ENCODE assay signal across 8 cellular contexts in the genomic region with DNA sequence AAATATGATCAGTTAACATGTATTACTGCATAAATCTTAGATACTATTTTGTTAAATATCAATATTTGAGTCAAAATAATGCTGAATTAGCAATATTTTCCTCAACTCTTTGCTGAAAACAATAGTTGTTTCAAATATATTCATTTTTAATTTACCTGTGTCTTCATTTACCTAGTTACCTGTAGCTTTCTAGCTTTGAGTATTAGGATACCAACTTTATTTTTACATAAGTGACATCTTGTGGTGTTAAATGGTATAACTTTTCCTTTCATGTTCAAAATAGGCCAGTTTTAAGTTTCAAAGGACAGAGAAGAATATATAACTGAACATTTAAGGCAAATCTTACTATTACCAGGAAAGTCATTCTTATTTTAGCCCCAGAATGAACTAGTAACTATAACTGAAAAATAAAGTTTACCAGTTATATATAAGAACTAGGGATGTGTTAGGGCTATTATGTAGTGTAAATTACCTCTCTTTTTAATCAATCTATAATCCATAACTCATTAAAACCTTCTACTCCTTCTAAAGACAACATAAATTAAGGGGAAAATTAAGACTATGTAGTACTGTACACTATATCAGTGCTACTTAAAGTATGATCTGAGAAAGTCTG. TPM values are rescaled to one million over a fixed set of nuclear protein-coding genes. Genes with fewer than 3 reads are reported as not detected.
DNase-seq lines count a peak whose midpoint lies in the region; ATAC-seq lines count a peak whose summit lies in the region.

No MANE protein-coding gene starts in this region.

- CTCF ChIA-PET in naive thymus-derived CD4-positive, alpha-beta T cell (lab: Charles Lee) = interaction anchor here (1.7 kb wide), 1 partner anchor 709 kb away, joined by 4 read pairs; no protein-coding TSS in a partner anchor
- CTCF ChIA-PET in activated CD4-positive, alpha-beta memory T cell treated with anti-CD3 and anti-CD28 coated beads for 36 hours (lab: Charles Lee) = interaction anchor here (0.8 to 2.1 kb wide), 4 partner anchors 15 to 1132 kb away, joined by 3 to 7 read pairs (median 3); no protein-coding TSS in a partner anchor

- no peak overlapping the region for H3K27ac Mint-ChIP-seq in naive thymus-derived CD4-positive, alpha-beta T cell
- no peak overlapping the region for H3K27ac Mint-ChIP-seq in activated CD4-positive, alpha-beta memory T cell treated with anti-CD3 and anti-CD28 coated beads for 36 hours

- peaks cover 9% of the 10 kb centered on the region for H3K4me1 ChIP-seq in Karpas-422 (ENCODE audit: low read length)
- no peaks in the 10 kb centered on the region for H3K4me1 ChIP-seq in naive thymus-derived CD4-positive, alpha-beta T cell (ENCODE audit: control insufficient read depth in 2 of 2, insufficient read depth in 2 of 2, low read length in 2 of 2)

- peak; percentile 76 for ATAC-seq in naive thymus-derived CD4-positive, alpha-beta T cell
- ATAC-seq in GM21786 (IDR thresholded peaks at IDR 0.05; ENCODE audit: unreplicated experiment) (no peak), GM21825 (IDR thresholded peaks at IDR 0.05; ENCODE audit: unreplicated experiment) (no peak)

- no peaks in the 10 kb centered on the region for H3K9me2 ChIP-seq in Karpas-422 (replicated peaks; ENCODE audit: insufficient read depth, low read length)

- peaks cover 6 to 26% (median 13%) of the 10 kb centered on the region in 5 donors for H3K36me3 Mint-ChIP-seq in naive thymus-derived CD4-positive, alpha-beta T cell
- peaks cover 17% of the 10 kb centered on the region for H3K36me3 Mint-ChIP-seq in activated CD4-positive, alpha-beta memory T cell treated with anti-CD3 and anti-CD28 coated beads for 36 hours

- no peak overlapping the region for H2AFZ ChIP-seq in Karpas-422 (ENCODE audit: low read length)

- no peak overlapping the region for H3K4me2 ChIP-seq in Karpas-422 (ENCODE audit: low read depth, low read length, poor library complexity, severe bottlenecking)

- peaks cover 20% of the 10 kb centered on the region; the same call in 1 of the 2 replicates for H4K20me1 ChIP-seq in Karpas-422 (ENCODE audit: insufficient read depth, low read depth, low read length)

- POLR2A ChIA-PET in naive thymus-derived CD4-positive, alpha-beta T cell (lab: Charles Lee) = no interaction called here
- POLR2A ChIA-PET in activated CD4-positive, alpha-beta memory T cell treated with anti-CD3 and anti-CD28 coated beads for 36 hours (lab: Charles Lee) = no interaction called here

- intact Hi-C loops in naive thymus-derived CD4-positive, alpha-beta T cell (cut with micrococcal nuclease) = loop anchor here (1.0 to 10.0 kb wide), 6 partner anchors 26 to 1204 kb away; partner anchors contain the start of gene AP3B1 (in 1 of the 2)
- intact Hi-C loops in activated CD4-positive, alpha-beta memory T cell treated with anti-CD3 and anti-CD28 coated beads for 36 hours (cut with micrococcal nuclease) = no loop called here

- no peak overlapping the region for H3K27ac ChIP-seq in Karpas-422 (ENCODE audit: low read length)
- H3K27ac ChIP-seq in naive thymus-derived CD4-positive, alpha-beta T cell (ENCODE audit: low read depth, low read length) = no peak overlapping the region

- in situ Hi-C loops in T47D (cut with HindIII; ENCODE audit: low pct_unique_long_range_greater_than_20kb, low sequenced_read_pairs) = no loop called here

- H3K36me3 ChIP-seq in Karpas-422 (ENCODE audit: insufficient read depth, low read length) = no peaks in the 10 kb centered on the region
- peaks cover 0 to 10% (median 5%) of the 10 kb centered on the region in 3 experiments for H3K36me3 ChIP-seq in naive thymus-derived CD4-positive, alpha-beta T cell (ENCODE audit: control insufficient read depth in 2 of 3, insufficient read depth in 3 of 3, low read length in 3 of 3)

- H3K4me3 Mint-ChIP-seq in naive thymus-derived CD4-positive, alpha-beta T cell = no peak overlapping the region
- H3K4me3 Mint-ChIP-seq in activated CD4-positive, alpha-beta memory T cell treated with anti-CD3 and anti-CD28 coated beads for 36 hours = no peak overlapping the region

- DNase-seq in EH (ENCODE audit: low read depth) = peak; percentile 13
- peak; percentile 64 for DNase-seq in Karpas-422
- peak; percentile 10 to 25 for DNase-seq in T47D (ENCODE audit: low read depth in 1 of 2, low spot score in 1 of 2)
- peak in 4 of 9 donors; percentile 15 to 26 (median 19) for DNase-seq in naive thymus-derived CD4-positive, alpha-beta T cell
- DNase-seq in activated CD4-positive, alpha-beta memory T cell treated with anti-CD3 and anti-CD28 coated beads for 36 hours = no peak
- DNase-seq in GOT3 (lab: John Stamatoyannopoulos, UW) = no peak

- no peaks in the 10 kb centered on the region for H3K27me3 Mint-ChIP-seq in naive thymus-derived CD4-positive, alpha-beta T cell
- H3K27me3 Mint-ChIP-seq in activated CD4-positive, alpha-beta memory T cell treated with anti-CD3 and anti-CD28 coated beads for 36 hours = no peaks in the 10 kb centered on the region

- H3K9me3 ChIP-seq in Karpas-422 (ENCODE audit: low read length) = no peaks in the 10 kb centered on the region
- H3K9me3 ChIP-seq in naive thymus-derived CD4-positive, alpha-beta T cell (ENCODE audit: control insufficient read depth in 2 of 3, low read length in 3 of 3) = no peaks in the 10 kb centered on the region

- no peaks in the 10 kb centered on the region for H3K27me3 ChIP-seq in Karpas-422 (ENCODE audit: low read length)
- H3K27me3 ChIP-seq in naive thymus-derived CD4-positive, alpha-beta T cell (ENCODE audit: control insufficient read depth in 2 of 2, insufficient read depth in 2 of 2, low read length in 2 of 2) = no peaks in the 10 kb centered on the region

- no peak overlapping the region for H3K9ac ChIP-seq in Karpas-422 (ENCODE audit: low read length)

- H3K4me3 ChIP-seq in Karpas-422 (ENCODE audit: low read length) = no peak overlapping the region
- H3K4me3 ChIP-seq in naive thymus-derived CD4-positive, alpha-beta T cell (ENCODE audit: low read length) = no peak overlapping the region

- H3K9me3 Mint-ChIP-seq in naive thymus-derived CD4-positive, alpha-beta T cell = peaks cover 0 to 1% (median 0%) of the 10 kb centered on the region in 11 donors
- no peaks in the 10 kb centered on the region for H3K9me3 Mint-ChIP-seq in activated CD4-positive, alpha-beta memory T cell treated with anti-CD3 and anti-CD28 coated beads for 36 hours

- H3K4me1 Mint-ChIP-seq in naive thymus-derived CD4-positive, alpha-beta T cell = peaks cover 9 to 36% (median 31%) of the 10 kb centered on the region in 7 donors
- peaks cover 16% of the 10 kb centered on the region for H3K4me1 Mint-ChIP-seq in activated CD4-positive, alpha-beta memory T cell treated with anti-CD3 and anti-CD28 coated beads for 36 hours (ENCODE audit: low read depth)

- peaks cover 21% of the 10 kb centered on the region for H3K79me2 ChIP-seq in Karpas-422 (ENCODE audit: low read length)

RNA-seq across cellular contexts. Expression of gene AP3B1, which starts 25.3 kb away (rescaled TPM):
- total RNA-seq in Karpas-422 (2014; rRNA removed; shearing (Covaris generic); ENCODE audit: low replicate concordance) = 14.6 and 27.4 TPM in 2 replicates
- total RNA-seq in naive thymus-derived CD4-positive, alpha-beta T cell = 10 to 100 TPM; 30.2 to 45.0 (median 37.2) TPM
- polyA plus RNA-seq in naive thymus-derived CD4-positive, alpha-beta T cell = 10 to 100 TPM; 28.3 to 28.4 TPM
- 10 to 100 TPM; 36.5 to 40.2 TPM for total RNA-seq in activated CD4-positive, alpha-beta memory T cell treated with anti-CD3 and anti-CD28 coated beads for 36 hours

Comparison
In these comparisons a context has a peak if more than half of its experiments do, and no peak if none do; other contexts are left out.
1. DNase-seq: peak in EH (single experiment), Karpas-422 (single experiment) and T47D (2 of 2); none in activated CD4-positive, alpha-beta memory T cell treated with anti-CD3 and anti-CD28 coated beads for 36 hours (single experiment) and GOT3 (single experiment).